Comparison of ENCODE assay signal across 23 cellular contexts in the genomic region with DNA sequence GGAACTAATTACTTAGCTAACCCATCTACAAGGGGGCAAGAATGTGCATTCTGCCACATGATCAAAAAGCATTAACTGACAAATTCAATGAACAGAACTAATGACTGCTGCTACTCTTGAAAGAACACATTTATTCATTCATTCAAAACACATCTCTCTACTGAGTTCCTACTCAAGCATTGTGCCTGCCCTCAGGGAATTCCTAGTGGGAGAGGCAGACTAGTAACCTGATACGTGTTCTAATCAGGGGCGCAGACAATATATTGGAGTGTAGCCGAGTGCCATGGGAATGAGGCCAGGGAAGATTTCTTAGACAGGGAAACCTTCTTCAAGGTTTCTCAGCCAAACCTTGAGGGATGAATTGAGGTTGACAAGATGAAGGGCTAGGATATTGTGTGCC. TPM values are rescaled to one million over a fixed set of nuclear protein-coding genes. Genes with fewer than 3 reads are reported as not detected.
DNase-seq lines count a peak whose midpoint lies in the region; ATAC-seq and TF ChIP-seq lines count a peak whose summit lies in the region.
"Had no signal": no experiment of that assay in that cellular context is flagged by ENCODE, and none has a peak within 500 bp of the region (broad histone marks: within the 10 kb centered on the region; RNA-seq: fewer than 3 reads in every experiment).

No MANE protein-coding gene starts in this region.

- no peak overlapping the region for H3K27ac Mint-ChIP-seq in osteocyte (ENCODE audit: unreplicated experiment)
- H3K27ac Mint-ChIP-seq: activated CD8-positive, alpha-beta T cell treated with anti-CD3 and anti-CD28 coated beads for 36 hours; stimulated activated memory B cell treated with anti-CD40 and anti-IgM and Interleukin-4, amounts not matched to agents 10 μg/mL and 1 μg/mL and 100 μg/mL, for 72 hours had no signal

- H3K9me3 Mint-ChIP-seq in osteocyte (ENCODE audit: unreplicated experiment): no peaks in the 10 kb centered on the region

- ATAC-seq in HG02759 (IDR thresholded peaks at IDR 0.05; ENCODE audit: unreplicated experiment): no peak
- ATAC-seq: activated CD4-positive, CD25-positive, alpha-beta regulatory T cell treated with anti-CD3 and anti-CD28 coated beads, Interleukin-2, amount 50 U/mL, for 24 hours; activated CD8-positive, alpha-beta T cell treated with anti-CD3 and anti-CD28 coated beads for 36 hours; lower lobe of right lung; Right ventricle myocardium inferior; stimulated activated memory B cell treated with anti-CD40 and anti-IgM and Interleukin-4, amounts not matched to agents 10 μg/mL and 1 μg/mL and 100 μg/mL, for 72 hours had no signal

- H3K4me1 Mint-ChIP-seq in osteocyte (ENCODE audit: unreplicated experiment): peaks cover 6% of the 10 kb centered on the region
- H3K4me1 Mint-ChIP-seq: stimulated activated memory B cell treated with anti-CD40 and anti-IgM and Interleukin-4, amounts not matched to agents 10 μg/mL and 1 μg/mL and 100 μg/mL, for 72 hours had no signal

- DNase-seq in ELF-1 (ENCODE audit: low read depth, low spot score) (peak; percentile 4), NCI-H2171 treated with DMSO at 0.1 percent for 48 hours (lab: John Stamatoyannopoulos, UW) (peak; percentile 91), choroid plexus epithelial cell (ENCODE audit: low read depth) (peak; percentile 30), kidney tubule cell (ENCODE audit: low spot score) (peak; percentile 65), osteocyte (ENCODE audit: extremely low spot score, unreplicated experiment) (no peak), 8988T (no peak), SKM-1 treated with dmso at 0.1 percent for 144 hours (lab: John Stamatoyannopoulos, UW; ENCODE audit: unreplicated experiment) (no peak)
- DNase-seq: activated CD8-positive, alpha-beta T cell treated with anti-CD3 and anti-CD28 coated beads for 36 hours; activated gamma-delta T cell; activated T-cell treated with anti-CD3 and anti-CD28 coated beads for 4 hours; hypothalamus; lower lobe of right lung; NCI-H2029; NCI-H510A; small intestine; SW 1271; uterus had no signal

- no peak overlapping the region for H3K4me3 ChIP-seq in choroid plexus epithelial cell (ENCODE audit: low read depth, low read length)
- H3K4me3 ChIP-seq: breast epithelium, coronary artery, lower lobe of right lung, uterus had no signal

- no peak overlapping the region for H3K4me3 Mint-ChIP-seq in osteocyte (ENCODE audit: unreplicated experiment)
- H3K4me3 Mint-ChIP-seq: activated CD8-positive, alpha-beta T cell treated with anti-CD3 and anti-CD28 coated beads for 36 hours; stimulated activated memory B cell treated with anti-CD40 and anti-IgM and Interleukin-4, amounts not matched to agents 10 μg/mL and 1 μg/mL and 100 μg/mL, for 72 hours had no signal

- H3K36me3 Mint-ChIP-seq in osteocyte (ENCODE audit: unreplicated experiment): no peaks in the 10 kb centered on the region
- H3K36me3 Mint-ChIP-seq: stimulated activated memory B cell treated with anti-CD40 and anti-IgM and Interleukin-4, amounts not matched to agents 10 μg/mL and 1 μg/mL and 100 μg/mL, for 72 hours had no signal

- TF ChIP-seq CTCF in choroid plexus epithelial cell (conservative IDR thresholded peaks at IDR 0.05; ENCODE audit: low read depth, low read length) (no peak), osteocyte (IDR thresholded peaks at IDR 0.05) (no peak)

- H3K27me3 Mint-ChIP-seq in osteocyte (ENCODE audit: unreplicated experiment): no peaks in the 10 kb centered on the region
- H3K27me3 Mint-ChIP-seq: activated CD8-positive, alpha-beta T cell treated with anti-CD3 and anti-CD28 coated beads for 36 hours; stimulated activated memory B cell treated with anti-CD40 and anti-IgM and Interleukin-4, amounts not matched to agents 10 μg/mL and 1 μg/mL and 100 μg/mL, for 72 hours had no signal

RNA-seq across cellular contexts. Expression of a gene that starts 56.7 kb away (rescaled TPM):
- 214 and 229 TPM in 2 replicates for total RNA-seq in osteocyte
- total RNA-seq: activated CD8-positive, alpha-beta T cell treated with anti-CD3 and anti-CD28 coated beads for 36 hours had no signal

Comparison
In these comparisons a context has a peak if more than half of its experiments do, and no peak if none do; other contexts are left out.
1. DNase-seq: peak in ELF-1 (single experiment), NCI-H2171 treated with DMSO at 0.1 percent for 48 hours (single experiment), choroid plexus epithelial cell (single experiment) and kidney tubule cell (single experiment); none in osteocyte (single experiment), 8988T (single experiment) and SKM-1 treated with dmso at 0.1 percent for 144 hours (single experiment).